ENCODE assay signal across 16 cellular contexts in the genomic region with DNA sequence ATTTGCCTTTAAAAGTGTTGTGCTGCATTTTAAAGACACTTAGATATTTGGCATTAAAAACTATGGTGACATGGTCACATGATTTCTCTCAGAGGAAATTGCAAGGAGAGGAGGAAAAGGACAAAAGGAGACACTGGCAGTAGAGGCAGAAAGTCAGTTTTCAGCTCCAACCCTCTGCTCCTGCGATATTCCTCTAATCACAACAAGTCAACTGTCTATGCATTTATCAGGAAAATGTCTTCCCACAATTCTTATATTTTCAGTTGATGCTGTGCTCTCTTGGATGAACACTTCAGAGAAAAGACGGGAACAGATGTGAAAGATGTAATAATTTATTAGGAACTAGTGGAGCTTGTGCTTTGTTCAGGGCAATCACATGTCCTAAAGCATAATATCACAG.
DNase-seq lines count a peak whose midpoint lies in the region; ATAC-seq and TF ChIP-seq lines count a peak whose summit lies in the region.
"Had no signal": no experiment of that assay in that cellular context is flagged by ENCODE, and none has a peak within 500 bp of the region (broad histone marks: within the 10 kb centered on the region; RNA-seq: fewer than 3 reads in every experiment).

No MANE protein-coding gene starts in this region.

- DNase-seq in SK-MEL-5 (ENCODE audit: low read depth, low spot score) (peak; percentile 29), foreskin melanocyte (peak; percentile 56), pons (ENCODE audit: low spot score) (peak; percentile 17), cortex of kidney (lab: John Stamatoyannopoulos, UW) (no peak)
- DNase-seq: Caco-2; CD4-positive, CD25-positive, alpha-beta regulatory T cell; CD8-positive, alpha-beta T cell; DMS153; DND-41; GOT3; HFFc6 had no signal

- H3K36me3 Mint-ChIP-seq in nephron (ENCODE audit: low read depth) = peaks cover 27% of the 10 kb centered on the region
- H3K36me3 Mint-ChIP-seq: CD4-positive, CD25-positive, alpha-beta regulatory T cell; CD8-positive, alpha-beta T cell had no signal

- in situ Hi-C loops in SK-MEL-5 (cut with HindIII; ENCODE audit: low pct_unique_long_range_greater_than_20kb, low sequenced_read_pairs) = no loop called here

- H3K9me3 Mint-ChIP-seq in nephron = peaks cover 4% of the 10 kb centered on the region
- H3K9me3 Mint-ChIP-seq: CD8-positive, alpha-beta T cell; HFFc6 had no signal

- no peak for TF ChIP-seq CTCF in nephron (IDR thresholded peaks at IDR 0.05; ENCODE audit: unreplicated experiment in 3 of 3)

- peak overlapping the region in 2 of 3 experiments; percentile 8 to 84 for H3K27ac Mint-ChIP-seq in nephron
- H3K27ac Mint-ChIP-seq: B cell; CD4-positive, CD25-positive, alpha-beta regulatory T cell; CD8-positive, alpha-beta T cell; HFFc6 had no signal

- no peak overlapping the region for H3K4me3 Mint-ChIP-seq in nephron
- H3K4me3 Mint-ChIP-seq: B cell; CD4-positive, CD25-positive, alpha-beta regulatory T cell; CD8-positive, alpha-beta T cell; HFFc6 had no signal

- H3K27me3 Mint-ChIP-seq in nephron (ENCODE audit: low read depth) = no peaks in the 10 kb centered on the region
- H3K27me3 Mint-ChIP-seq: CD4-positive, CD25-positive, alpha-beta regulatory T cell had no signal

- ATAC-seq in GM21526 (IDR thresholded peaks at IDR 0.05; ENCODE audit: low FRiP score, unreplicated experiment) = no peak
- no peak for ATAC-seq in GM19452 (IDR thresholded peaks at IDR 0.05; ENCODE audit: unreplicated experiment)
- ATAC-seq in GM21381 (IDR thresholded peaks at IDR 0.05; ENCODE audit: unreplicated experiment) = no peak
- ATAC-seq: CD8-positive, alpha-beta T cell had no signal

- H3K4me1 Mint-ChIP-seq in nephron = peaks cover 14% of the 10 kb centered on the region
- H3K4me1 Mint-ChIP-seq: B cell; CD4-positive, CD25-positive, alpha-beta regulatory T cell had no signal
